ENCODE assay signal across 18 cellular contexts in the genomic region with DNA sequence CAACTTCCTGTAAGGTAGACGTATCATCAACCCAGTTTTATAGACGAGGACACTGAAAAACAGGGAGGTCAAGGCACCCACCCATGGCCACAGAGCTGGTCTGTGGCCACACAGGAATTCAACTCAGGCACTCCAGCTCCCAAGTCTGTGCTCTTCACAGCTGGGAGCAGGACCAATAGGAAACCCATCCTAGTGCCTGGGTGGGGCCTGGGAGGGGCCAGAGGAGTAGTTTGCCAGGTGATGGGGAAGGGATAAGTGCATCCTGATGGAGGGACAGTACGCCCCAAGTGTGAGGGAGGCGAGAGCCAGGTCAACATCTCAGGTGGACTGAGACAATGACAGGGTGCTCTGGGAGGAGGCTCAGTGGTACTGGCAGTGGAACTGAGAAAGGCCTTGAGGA.
"Had no signal": no experiment of that assay in that cellular context is flagged by ENCODE, and none has a peak within 500 bp of the region (broad histone marks: within the 10 kb centered on the region; RNA-seq: fewer than 3 reads in every experiment).

No MANE protein-coding gene starts in this region.

- H3K4me3 ChIP-seq: heart right ventricle, lung, prostate gland had no signal

- H3K36me3 Mint-ChIP-seq: activated CD4-positive, alpha-beta memory T cell treated with anti-CD3 and anti-CD28 coated beads for 36 hours; activated naive CD8-positive, alpha-beta T cell treated with anti-CD3 and anti-CD28 coated beads, Interleukin-2, amount 10 ng/mL, durations not matched to agents 7 days and 5 days; natural killer cell had no signal

- FAIRE-seq: bronchial epithelial cell, keratinocyte had no signal

- H3K4me1 ChIP-seq: heart right ventricle, prostate gland had no signal

- ATAC-seq: heart right ventricle; natural killer cell; stimulated activated naive CD8-positive, alpha-beta T cell treated with anti-CD3 and anti-CD28 coated beads, Interleukin-15, Interleukin-2, amounts not matched to agents 100 U/mL and 50 U/mL, for 24 hours had no signal

- H3K27me3 Mint-ChIP-seq: activated CD4-positive, alpha-beta memory T cell treated with anti-CD3 and anti-CD28 coated beads for 36 hours; activated naive CD8-positive, alpha-beta T cell treated with anti-CD3 and anti-CD28 coated beads, Interleukin-2, amount 10 ng/mL, durations not matched to agents 7 days and 5 days had no signal

- H3K9me3 ChIP-seq: heart right ventricle, prostate gland had no signal

- H3K27me3 ChIP-seq: heart right ventricle had no signal

- H3K36me3 ChIP-seq: heart right ventricle, prostate gland had no signal

- H3K4me1 Mint-ChIP-seq: activated naive CD8-positive, alpha-beta T cell treated with anti-CD3 and anti-CD28 coated beads, Interleukin-2, amount 10 ng/mL, durations not matched to agents 7 days and 5 days; natural killer cell had no signal

- H3K9me3 Mint-ChIP-seq: activated CD4-positive, alpha-beta memory T cell treated with anti-CD3 and anti-CD28 coated beads for 36 hours; activated naive CD8-positive, alpha-beta T cell treated with anti-CD3 and anti-CD28 coated beads, Interleukin-2, amount 10 ng/mL, durations not matched to agents 7 days and 5 days; natural killer cell had no signal

- DNase-seq: activated CD4-positive, alpha-beta memory T cell treated with anti-CD3 and anti-CD28 coated beads for 36 hours; activated CD4-positive, alpha-beta T cell treated with anti-CD3 and anti-CD28 coated beads for 48 hours; activated naive CD4-positive, alpha-beta T cell treated with Interleukin-2 at 50 U/mL for 16 hours; activated naive CD8-positive, alpha-beta T cell treated with anti-CD3 and anti-CD28 coated beads, Interleukin-2, amount 10 ng/mL, durations not matched to agents 7 days and 5 days; activated T-cell treated with anti-CD3 and anti-CD28 coated beads, Interleukin-2, amount 50 U/mL, for 48 hours; amniotic stem cell; cerebellar nuclear complex; heart right ventricle; midbrain; natural killer cell; stimulated activated CD4-positive, alpha-beta T cell treated with anti-CD3 and anti-CD28 coated beads, Interleukin-4, amount 100 ng/mL, for 24 hours; stimulated activated naive CD8-positive, alpha-beta T cell treated with anti-CD3 and anti-CD28 coated beads, Interleukin-15, Interleukin-2, amounts not matched to agents 100 U/mL and 50 U/mL, for 24 hours; T-helper 2 cell had no signal

- H3K27ac Mint-ChIP-seq: activated CD4-positive, alpha-beta memory T cell treated with anti-CD3 and anti-CD28 coated beads for 36 hours; activated naive CD8-positive, alpha-beta T cell treated with anti-CD3 and anti-CD28 coated beads, Interleukin-2, amount 10 ng/mL, durations not matched to agents 7 days and 5 days; natural killer cell had no signal

- H3K4me3 Mint-ChIP-seq: activated CD4-positive, alpha-beta memory T cell treated with anti-CD3 and anti-CD28 coated beads for 36 hours; activated naive CD8-positive, alpha-beta T cell treated with anti-CD3 and anti-CD28 coated beads, Interleukin-2, amount 10 ng/mL, durations not matched to agents 7 days and 5 days; natural killer cell had no signal

- H3K27ac ChIP-seq: epithelial cell of prostate, heart right ventricle, prostate gland had no signal
